Comparison of ENCODE assay signal across 24 cellular contexts in the genomic region with DNA sequence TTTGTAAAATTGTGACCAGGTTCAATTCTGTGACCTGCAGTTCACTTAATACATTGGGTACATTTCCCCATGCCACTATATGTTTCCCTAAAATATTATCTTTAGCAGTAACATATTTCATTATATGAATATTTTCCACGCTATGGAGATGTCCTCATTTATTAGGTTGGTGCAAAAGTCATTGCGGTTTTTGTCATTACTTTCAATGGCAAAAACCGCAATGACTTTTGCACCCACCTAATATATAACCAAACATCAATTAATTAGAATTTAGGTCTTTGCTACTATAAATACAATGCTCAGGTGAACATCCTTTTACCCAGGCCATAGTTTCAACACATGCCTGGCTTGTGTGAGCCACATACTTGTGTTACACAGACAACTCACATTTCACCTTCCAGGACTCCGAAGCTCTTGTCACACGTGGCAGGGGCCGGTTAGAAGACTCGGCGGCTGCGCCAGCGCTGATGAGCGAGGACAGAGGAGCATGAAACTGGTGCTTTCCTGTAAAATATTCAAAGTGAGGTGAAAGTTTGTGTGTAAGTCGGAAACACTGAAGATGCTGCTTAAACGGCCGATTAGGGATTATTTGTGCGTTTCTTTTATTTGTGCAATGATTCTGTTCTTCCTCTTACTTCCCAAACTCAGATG.
"Had no signal": no experiment of that assay in that cellular context is flagged by ENCODE, and none has a peak within 500 bp of the region (broad histone marks: within the 10 kb centered on the region; RNA-seq: fewer than 3 reads in every experiment).

No MANE protein-coding gene starts in this region.

- H3K9ac ChIP-seq: neural progenitor cell, parathyroid adenoma had no signal

- H3K79me2 ChIP-seq: parathyroid adenoma had no signal

- H3K27ac Mint-ChIP-seq: natural killer cell treated with Interleukin-12 subunit alpha and Interleukin-12 subunit beta and Interleukin-15 and Interleukin-18, amount 100 ng/mL, for 72 hours; neural progenitor cell; progenitor cell of endocrine pancreas; stimulated activated effector memory CD8-positive, alpha-beta T cell treated with anti-CD3 and anti-CD28 coated beads, Interleukin-12 subunit alpha, Interleukin-12 subunit beta, amount 100 ng/mL, for 72 hours; type B pancreatic cell had no signal

- ATAC-seq: foreskin keratinocyte; gastroesophageal sphincter; left colon; lower lobe of right lung; natural killer cell treated with Interleukin-12 subunit alpha and Interleukin-12 subunit beta and Interleukin-15 and Interleukin-18, amount 100 ng/mL, for 72 hours; sciatic nerve; stimulated activated effector memory CD8-positive, alpha-beta T cell treated with anti-CD3 and anti-CD28 coated beads, Interleukin-12 subunit alpha, Interleukin-12 subunit beta, amount 100 ng/mL, for 72 hours had no signal

- H3K27ac ChIP-seq: esophagus muscularis mucosa, foreskin keratinocyte, gastroesophageal sphincter, heart right ventricle, left ventricle myocardium inferior, lower lobe of right lung, neural progenitor cell, parathyroid adenoma, stomach, thyroid gland had no signal

- H3K4me1 Mint-ChIP-seq: stimulated activated effector memory CD8-positive, alpha-beta T cell treated with anti-CD3 and anti-CD28 coated beads, Interleukin-12 subunit alpha, Interleukin-12 subunit beta, amount 100 ng/mL, for 72 hours had no signal

- H2AFZ ChIP-seq: neural progenitor cell, parathyroid adenoma had no signal

- H3K27me3 Mint-ChIP-seq: type B pancreatic cell had no signal

- H3K36me3 ChIP-seq: esophagus muscularis mucosa, gastroesophageal sphincter, heart right ventricle, left ventricle myocardium inferior, lower lobe of right lung, neural progenitor cell, thyroid gland had no signal

- FAIRE-seq: colon, endothelial cell of umbilical vein, islet of Langerhans had no signal

- H3K27me3 ChIP-seq: esophagus muscularis mucosa, foreskin keratinocyte, gastroesophageal sphincter, neural progenitor cell, stomach, thyroid gland had no signal

- H3K4me2 ChIP-seq: neural progenitor cell had no signal

- DNase-seq: effector memory CD4-positive, alpha-beta T cell; foreskin keratinocyte; heart right ventricle; hippocampal formation; left colon; lower lobe of right lung; stimulated activated CD4-positive, alpha-beta T cell treated with anti-CD3 and anti-CD28 coated beads, Interleukin-2, amount 100 ng/mL, for 24 hours; stimulated activated CD4-positive, alpha-beta T cell treated with anti-CD3 and anti-CD28 coated beads, Interleukin-4, amount 100 ng/mL, for 24 hours; stimulated activated naive CD4-positive, alpha-beta T cell treated with Interleukin-2 at 50 U/mL for 16 hours; stomach had no signal

- H3K4me3 Mint-ChIP-seq: natural killer cell treated with Interleukin-12 subunit alpha and Interleukin-12 subunit beta and Interleukin-15 and Interleukin-18, amount 100 ng/mL, for 72 hours; neural progenitor cell; stimulated activated effector memory CD8-positive, alpha-beta T cell treated with anti-CD3 and anti-CD28 coated beads, Interleukin-12 subunit alpha, Interleukin-12 subunit beta, amount 100 ng/mL, for 72 hours; type B pancreatic cell had no signal

- H3K4me3 ChIP-seq: esophagus muscularis mucosa, gastroesophageal sphincter, heart right ventricle, lower lobe of right lung, neural progenitor cell, stomach, thyroid gland had no signal

- H3K9me3 ChIP-seq: esophagus muscularis mucosa, gastroesophageal sphincter, heart right ventricle, left ventricle myocardium inferior, lower lobe of right lung, stomach, thyroid gland had no signal

- H3K4me1 ChIP-seq: esophagus muscularis mucosa, foreskin keratinocyte, gastroesophageal sphincter, lower lobe of right lung, neural progenitor cell, parathyroid adenoma, stomach had no signal

- H3K9me3 Mint-ChIP-seq: natural killer cell treated with Interleukin-12 subunit alpha and Interleukin-12 subunit beta and Interleukin-15 and Interleukin-18, amount 100 ng/mL, for 72 hours; stimulated activated effector memory CD8-positive, alpha-beta T cell treated with anti-CD3 and anti-CD28 coated beads, Interleukin-12 subunit alpha, Interleukin-12 subunit beta, amount 100 ng/mL, for 72 hours had no signal

- H3K36me3 Mint-ChIP-seq: natural killer cell treated with Interleukin-12 subunit alpha and Interleukin-12 subunit beta and Interleukin-15 and Interleukin-18, amount 100 ng/mL, for 72 hours; stimulated activated effector memory CD8-positive, alpha-beta T cell treated with anti-CD3 and anti-CD28 coated beads, Interleukin-12 subunit alpha, Interleukin-12 subunit beta, amount 100 ng/mL, for 72 hours had no signal
